ENCODE assay signal across 22 cellular contexts in the genomic region with DNA sequence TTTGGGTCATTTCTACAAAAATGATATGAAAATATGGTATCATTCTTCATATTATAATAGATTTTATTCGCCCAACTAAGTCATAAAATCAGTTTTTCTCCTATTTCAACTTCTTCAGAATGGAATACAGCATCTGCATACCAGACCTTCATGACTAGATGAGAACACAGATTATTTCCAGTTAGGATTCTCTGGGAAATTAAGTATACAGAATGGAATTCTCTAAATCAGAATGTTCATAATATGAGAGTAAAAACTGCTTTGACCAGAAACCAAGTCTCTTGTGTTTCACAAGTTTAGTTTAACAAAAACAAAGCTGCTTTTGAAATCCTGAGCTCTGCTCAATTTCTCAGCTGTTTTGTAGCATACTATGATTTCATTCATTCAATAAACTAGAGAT.
"Had no signal": no experiment of that assay in that cellular context is flagged by ENCODE, and none has a peak within 500 bp of the region (broad histone marks: within the 10 kb centered on the region; RNA-seq: fewer than 3 reads in every experiment).

No MANE protein-coding gene starts in this region.

- H3K36me3 Mint-ChIP-seq: activated naive CD8-positive, alpha-beta T cell; memory B cell; natural killer cell treated with Interleukin-12 subunit alpha and Interleukin-12 subunit beta and Interleukin-15 and Interleukin-18, amount 100 ng/mL, for 72 hours had no signal

- H3K79me2 ChIP-seq: parathyroid adenoma had no signal

- H3K36me3 ChIP-seq: breast epithelium, esophagus muscularis mucosa, heart right ventricle had no signal

- H3K4me3 ChIP-seq: breast epithelium, dorsolateral prefrontal cortex, esophagus muscularis mucosa, heart right ventricle, testis, uterus had no signal

- H3K9me3 Mint-ChIP-seq: activated T-cell treated with anti-CD3 and anti-CD28 coated beads, Interleukin-2, amount 50 U/mL, for 24 hours; activated T-helper 17 cell treated with anti-CD3 and anti-CD28 coated beads, Interleukin-2, amount 50 U/mL, for 72 hours; memory B cell had no signal

- H3K4me1 ChIP-seq: breast epithelium, esophagus muscularis mucosa, heart right ventricle, parathyroid adenoma, testis, uterus had no signal

- H3K27ac ChIP-seq: breast epithelium, dorsolateral prefrontal cortex, esophagus muscularis mucosa, heart right ventricle, parathyroid adenoma, testis, uterus had no signal

- ATAC-seq: activated T-helper 17 cell treated with anti-CD3 and anti-CD28 coated beads, Interleukin-2, amount 50 U/mL, for 72 hours; effector memory CD8-positive, alpha-beta T cell; heart right ventricle; left colon; natural killer cell treated with Interleukin-12 subunit alpha and Interleukin-12 subunit beta and Interleukin-15 and Interleukin-18, amount 100 ng/mL, for 72 hours; right cardiac atrium had no signal

- H3K27me3 ChIP-seq: breast epithelium, dorsolateral prefrontal cortex, esophagus muscularis mucosa, heart right ventricle, testis, uterus had no signal

- H3K27ac Mint-ChIP-seq: activated naive CD8-positive, alpha-beta T cell; activated T-cell treated with anti-CD3 and anti-CD28 coated beads, Interleukin-2, amount 50 U/mL, for 24 hours; activated T-helper 17 cell treated with anti-CD3 and anti-CD28 coated beads, Interleukin-2, amount 50 U/mL, for 72 hours; effector memory CD8-positive, alpha-beta T cell; memory B cell; natural killer cell treated with Interleukin-12 subunit alpha and Interleukin-12 subunit beta and Interleukin-15 and Interleukin-18, amount 100 ng/mL, for 72 hours had no signal

- H3K9ac ChIP-seq: parathyroid adenoma had no signal

- DNase-seq: activated CD8-positive, alpha-beta memory T cell treated with anti-CD3 and anti-CD28 coated beads, Interleukin-2, amount 50 U/mL, for 4 hours; activated naive CD4-positive, alpha-beta T cell; activated T-cell treated with anti-CD3 and anti-CD28 coated beads, Interleukin-2, amount 50 U/mL, for 24 hours; dorsolateral prefrontal cortex; effector memory CD8-positive, alpha-beta T cell; foreskin fibroblast; heart right ventricle; left colon; nucleus accumbens; right cardiac atrium; stimulated activated CD4-positive, alpha-beta T cell treated with anti-CD3 and anti-CD28 coated beads, Interleukin-1b, Interleukin-23, amount 100 ng/mL, for 48 hours; T-helper 9 cell; testis; uterus had no signal

- H3K4me3 Mint-ChIP-seq: activated naive CD8-positive, alpha-beta T cell; activated T-cell treated with anti-CD3 and anti-CD28 coated beads, Interleukin-2, amount 50 U/mL, for 24 hours; activated T-helper 17 cell treated with anti-CD3 and anti-CD28 coated beads, Interleukin-2, amount 50 U/mL, for 72 hours; central memory CD8-positive, alpha-beta T cell; effector memory CD8-positive, alpha-beta T cell; memory B cell; natural killer cell treated with Interleukin-12 subunit alpha and Interleukin-12 subunit beta and Interleukin-15 and Interleukin-18, amount 100 ng/mL, for 72 hours had no signal

- H3K9me3 ChIP-seq: breast epithelium, esophagus muscularis mucosa, testis, uterus had no signal

- H3K4me1 Mint-ChIP-seq: activated T-helper 17 cell treated with anti-CD3 and anti-CD28 coated beads, Interleukin-2, amount 50 U/mL, for 72 hours; central memory CD8-positive, alpha-beta T cell; memory B cell had no signal

- H2AFZ ChIP-seq: parathyroid adenoma had no signal

- H3K27me3 Mint-ChIP-seq: activated naive CD8-positive, alpha-beta T cell; activated T-cell treated with anti-CD3 and anti-CD28 coated beads, Interleukin-2, amount 50 U/mL, for 24 hours; activated T-helper 17 cell treated with anti-CD3 and anti-CD28 coated beads, Interleukin-2, amount 50 U/mL, for 72 hours; central memory CD8-positive, alpha-beta T cell; effector memory CD8-positive, alpha-beta T cell; memory B cell; natural killer cell treated with Interleukin-12 subunit alpha and Interleukin-12 subunit beta and Interleukin-15 and Interleukin-18, amount 100 ng/mL, for 72 hours had no signal
